In genomic region chr2:85310330-85310729, GRCh38 we compare ENCODE assay signal across 15 cellular contexts. TPM values are rescaled to one million over a fixed set of nuclear protein-coding genes. Genes with fewer than 3 reads are reported as not detected.
DNase-seq lines count a peak whose midpoint lies in the region; ATAC-seq, FAIRE-seq and TF ChIP-seq lines count a peak whose summit lies in the region.
"Had no signal": no experiment of that assay in that cellular context is flagged by ENCODE, and none has a peak within 500 bp of the region (broad histone marks: within the 10 kb centered on the region; RNA-seq: fewer than 3 reads in every experiment).

No MANE protein-coding gene starts in this region.

- TF ChIP-seq EP300 in HepG2 (IDR thresholded peaks at IDR 0.05; ENCODE audit: low read depth in 2 of 2, low read length in 2 of 2), result no peak
- no peak for TF ChIP-seq EP300 in HepG2 (CRISPR knock-in tag; IDR thresholded peaks at IDR 0.05; ENCODE audit: borderline replicate concordance)

- H3K27me3 ChIP-seq in HepG2 (ENCODE audit: control insufficient read depth in 1 of 2, insufficient read depth in 2 of 2, low read length in 2 of 2) (no peaks in the 10 kb centered on the region), right lobe of liver (no peaks in the 10 kb centered on the region), uterus (no peaks in the 10 kb centered on the region)
- no peaks in the 10 kb centered on the region for H3K27me3 ChIP-seq in effector memory CD4-positive, alpha-beta T cell (replicated peaks; ENCODE audit: control insufficient read depth, insufficient read depth, low read length, poor library complexity, severe bottlenecking)
- H3K27me3 ChIP-seq: colonic mucosa, heart left ventricle, Peyer's patch had no signal

- intact Hi-C loops in HepG2 (cut with micrococcal nuclease; ENCODE audit: unreplicated experiment), result no loop called here
- intact Hi-C loops in right lobe of liver (cut with DNase I), result no loop called here
- intact Hi-C loops in uterus (cut with DNase I; ENCODE audit: low total_unique reads), result no loop called here

- DNase-seq in HepG2 (ENCODE audit: low spot score), result no peak
- DNase-seq in right lobe of liver, result no peak
- no peak for DNase-seq in effector memory CD4-positive, alpha-beta T cell
- DNase-seq in uterus, result no peak
- no peak for DNase-seq in HCEC 1CT
- no peak for DNase-seq in iPS-NIHi11 (ENCODE audit: low spot score)
- DNase-seq in NCI-H2107 (lab: John Stamatoyannopoulos, UW), result no peak
- DNase-seq: activated CD4-positive, alpha-beta T cell treated with anti-CD3 and anti-CD28 coated beads, Interleukin-2, amount 50 U/mL, for 48 hours; colonic mucosa; heart left ventricle; NCI-H1436 had no signal

- no peaks in the 10 kb centered on the region for H4K20me1 ChIP-seq in HepG2 (ENCODE audit: insufficient read depth, low read length)

- no peaks in the 10 kb centered on the region for H3K9me3 ChIP-seq in HepG2 (ENCODE audit: low read length)
- no peaks in the 10 kb centered on the region for H3K9me3 ChIP-seq in right lobe of liver
- no peaks in the 10 kb centered on the region for H3K9me3 ChIP-seq in effector memory CD4-positive, alpha-beta T cell (ENCODE audit: control insufficient read depth, low read length)
- no peaks in the 10 kb centered on the region for H3K9me3 ChIP-seq in uterus
- H3K9me3 ChIP-seq: colonic mucosa, heart left ventricle, Peyer's patch had no signal

- CTCF ChIA-PET in HepG2 (lab: Yijun Ruan, JAX; ENCODE audit: low intra/inter-chr PET ratio, low total read pairs), result no interaction called here

- no peak for ATAC-seq in HepG2
- no peak for ATAC-seq in right lobe of liver
- peak; percentile 54 for ATAC-seq in HG03095 (IDR thresholded peaks at IDR 0.05; ENCODE audit: unreplicated experiment)

- TF ChIP-seq RAD21 in HepG2 (CRISPR knock-in tag; IDR thresholded peaks at IDR 0.05), result no peak

- POLR2A ChIA-PET in HepG2 (lab: Yijun Ruan, JAX), result interaction anchor here (2.6 to 3.0 kb wide), 2 partner anchors 9 to 14 kb away, joined by 23 to 28 read pairs; no protein-coding TSS in a partner anchor

- H3K4me1 ChIP-seq in HepG2 (ENCODE audit: insufficient read depth, low read length) (peaks cover 78% of the 10 kb centered on the region), right lobe of liver (peaks cover 0 to 33% (median 15%) of the 10 kb centered on the region in 4 donors), uterus (peaks cover 0 to 10% of the 10 kb centered on the region in 2 donors)
- H3K4me1 ChIP-seq in effector memory CD4-positive, alpha-beta T cell (ENCODE audit: control insufficient read depth, insufficient read depth, low read length, poor library complexity, severe bottlenecking), result peaks cover 21% of the 10 kb centered on the region
- H3K4me1 ChIP-seq: parathyroid adenoma had no signal

- no peak for TF ChIP-seq POLR2A in HepG2 (IDR thresholded peaks at IDR 0.05; ENCODE audit: insufficient read depth in 1 of 2, low read depth in 2 of 2, low read length in 2 of 2)
- no peak for TF ChIP-seq POLR2A in right lobe of liver (IDR thresholded peaks at IDR 0.05)
- no peak for TF ChIP-seq POLR2A in uterus (IDR thresholded peaks at IDR 0.05)

- H3K27ac ChIP-seq in HepG2 (ENCODE audit: extremely low read length, insufficient read depth, low read length) (no peak overlapping the region), right lobe of liver (no peak overlapping the region), uterus (peak overlapping the region; percentile 57 to 64)
- peak overlapping the region; percentile 58 for H3K27ac ChIP-seq in effector memory CD4-positive, alpha-beta T cell (ENCODE audit: insufficient read depth, low read length, poor library complexity, severe bottlenecking)
- H3K27ac ChIP-seq: C4-2B, colonic mucosa, parathyroid adenoma had no signal

- H3K4me2 ChIP-seq in HepG2 (ENCODE audit: low read depth, low read length), result no peak overlapping the region

- H3K4me3 ChIP-seq in HepG2 (replicated peaks in 1 of 3; ENCODE audit: insufficient read depth in 1 of 3, low read depth in 2 of 3, low read length in 3 of 3) (no peak overlapping the region), right lobe of liver (no peak overlapping the region), uterus (no peak overlapping the region)
- H3K4me3 ChIP-seq in effector memory CD4-positive, alpha-beta T cell (ENCODE audit: insufficient read depth, low read depth, low read length, poor library complexity, severe bottlenecking), result no peak overlapping the region
- H3K4me3 ChIP-seq: colonic mucosa had no signal

- in situ Hi-C loops in HepG2 (cut with HindIII; ENCODE audit: extremely low pct_ligation_motif_present, low pct_unique_long_range_greater_than_20kb), result no loop called here

- no peak for FAIRE-seq in HepG2 (lab: Jason Lieb, UNC)

- no peak overlapping the region for H3K9ac ChIP-seq in HepG2 (ENCODE audit: insufficient read depth, low read depth, low read length)
- H3K9ac ChIP-seq: parathyroid adenoma had no signal

- H3K79me2 ChIP-seq in HepG2 (ENCODE audit: insufficient read depth, low read length), result no peaks in the 10 kb centered on the region
- H3K79me2 ChIP-seq: parathyroid adenoma had no signal

- no peak for TF ChIP-seq CTCF in HepG2 (CRISPR knock-in tag; IDR thresholded peaks at IDR 0.05)
- TF ChIP-seq CTCF in right lobe of liver (IDR thresholded peaks at IDR 0.05), result no peak
- TF ChIP-seq CTCF in uterus (IDR thresholded peaks at IDR 0.05), result no peak

- H2AFZ ChIP-seq in HepG2 (ENCODE audit: low read length), result no peak overlapping the region
- H2AFZ ChIP-seq: parathyroid adenoma had no signal

- H3K36me3 ChIP-seq in HepG2 (replicated peaks in 1 of 2; ENCODE audit: control insufficient read depth in 1 of 2, insufficient read depth in 2 of 2, low read length in 2 of 2) (peaks cover 3 to 12% of the 10 kb centered on the region in 2 experiments; a peak in 2 of 5 replicates), right lobe of liver (peaks cover 0 to 10% (median 0%) of the 10 kb centered on the region in 4 donors), uterus (no peaks in the 10 kb centered on the region)
- peaks cover 8% of the 10 kb centered on the region for H3K36me3 ChIP-seq in effector memory CD4-positive, alpha-beta T cell (ENCODE audit: control insufficient read depth, insufficient read depth, low read length)
- H3K36me3 ChIP-seq: colonic mucosa had no signal

- WGBS in HepG2 (ENCODE audit: low lambda C conversion rate), result 84% methylated on average over 3 of the region's 3 CpGs
- 90% methylated on average over 3 of the region's 3 CpGs for WGBS in right lobe of liver (ENCODE audit: insufficient coverage, low coverage, low lambda C conversion rate, missing lambda C conversion rate)

- no TSS peak for BruUV-seq in HepG2 (replicated peaks; lab: Mats Ljungman, UMichigan)

RNA-seq across cellular contexts. Expression of gene TGOLN2, which starts 17.5 kb away (rescaled TPM):
- 62.5 and 99.6 TPM in 2 replicates for total RNA-seq in HepG2 (2016; rRNA removed; fragmentation: Illumina TruSeq; extraction: Trizol)
- total RNA-seq in HepG2 (2016; cell fraction: cytosol; rRNA removed; fragmentation: Illumina TruSeq; extraction: Trizol; ENCODE audit: low read depth), result 10.8 and 10.9 TPM in 2 replicates
- 56.7 and 97.1 TPM in 2 replicates for total RNA-seq in HepG2 (2016; cell fraction: insoluble cytoplasmic fraction; rRNA removed; fragmentation: Illumina TruSeq; extraction: Trizol)
- 20.9 and 22.6 TPM in 2 replicates for total RNA-seq in HepG2 (2016; cell fraction: membrane; rRNA removed; fragmentation: Illumina TruSeq; extraction: Trizol)
- 124 and 151 TPM in 2 replicates for total RNA-seq in HepG2 (2016; cell fraction: nucleus; rRNA removed; fragmentation: Illumina TruSeq; extraction: Trizol)
- polyA plus RNA-seq in HepG2 (2011; rRNA removed), result 143 and 155 TPM in 2 replicates
- 88.2 and 122 TPM in 2 replicates for polyA plus RNA-seq in HepG2 (2011; cell fraction: cytosol; rRNA removed)
- polyA plus RNA-seq in HepG2 (2011; cell fraction: nucleus; rRNA removed), result 116 and 157 TPM in 2 replicates
- polyA plus RNA-seq in HepG2 (2012), result 86.0 and 95.7 TPM in 2 replicates
- 4.3 and 4.5 TPM in 2 replicates for polyA plus RNA-seq in HepG2 (2016; cell fraction: cytosol; fragmentation: Illumina TruSeq; extraction: Trizol; ENCODE audit: low read depth)
- polyA plus RNA-seq in HepG2 (2016; cell fraction: insoluble cytoplasmic fraction; fragmentation: Illumina TruSeq; extraction: Trizol; ENCODE audit: low read depth), result 51.8 and 59.4 TPM in 2 replicates
- polyA plus RNA-seq in HepG2 (2016; cell fraction: membrane; fragmentation: Illumina TruSeq; extraction: Trizol; ENCODE audit: low read depth), result 10.0 and 10.7 TPM in 2 replicates
- polyA plus RNA-seq in HepG2 (2016; cell fraction: nucleus; fragmentation: Illumina TruSeq; extraction: Trizol; ENCODE audit: insufficient read depth, low read depth), result 170 and 178 TPM in 2 replicates
- 35.4 and 110 TPM in 2 replicates for polyA minus RNA-seq in HepG2 (2011; rRNA and poly(A)+ RNA removed; ENCODE audit: low replicate concordance)
- 83.6 and 87.9 TPM in 2 replicates for polyA minus RNA-seq in HepG2 (2011; cell fraction: cytosol; rRNA and poly(A)+ RNA removed)
- polyA minus RNA-seq in HepG2 (2011; cell fraction: nucleus; rRNA and poly(A)+ RNA removed), result 120 and 144 TPM in 2 replicates
- total RNA-seq in right lobe of liver, result 100 to 1,000 TPM in 5 of 6 experiments, 10 to 100 TPM in 1; 85.7 to 153 (median 121) TPM
- 100 to 1,000 TPM in 1 of 4 donors, 10 to 100 TPM in 3; 62.0 to 106 (median 89.4) TPM for total RNA-seq in uterus

RNA-seq across cellular contexts. Expression of gene RETSAT, which starts 44.0 kb away (rescaled TPM):
- total RNA-seq in HepG2 (2016; rRNA removed; fragmentation: Illumina TruSeq; extraction: Trizol) (17.2 and 46.7 TPM in 2 replicates), right lobe of liver (100 to 1,000 TPM in 4 of 6 experiments, 10 to 100 TPM in 2; 70.3 to 112 (median 105) TPM), uterus (10 to 100 TPM; 28.0 to 34.1 (median 31.9) TPM)
- total RNA-seq in HepG2 (2016; cell fraction: cytosol; rRNA removed; fragmentation: Illumina TruSeq; extraction: Trizol; ENCODE audit: low read depth), result 10.9 and 12.3 TPM in 2 replicates
- 18.1 and 44.6 TPM in 2 replicates for total RNA-seq in HepG2 (2016; cell fraction: insoluble cytoplasmic fraction; rRNA removed; fragmentation: Illumina TruSeq; extraction: Trizol)
- total RNA-seq in HepG2 (2016; cell fraction: membrane; rRNA removed; fragmentation: Illumina TruSeq; extraction: Trizol), result 15.7 and 17.3 TPM in 2 replicates
- total RNA-seq in HepG2 (2016; cell fraction: nucleus; rRNA removed; fragmentation: Illumina TruSeq; extraction: Trizol), result 50.8 and 58.5 TPM in 2 replicates
- 61.0 and 88.0 TPM in 2 replicates for polyA plus RNA-seq in HepG2 (2011; rRNA removed)
- 45.6 and 61.3 TPM in 2 replicates for polyA plus RNA-seq in HepG2 (2011; cell fraction: cytosol; rRNA removed)
- polyA plus RNA-seq in HepG2 (2011; cell fraction: nucleus; rRNA removed), result 145 and 168 TPM in 2 replicates
- polyA plus RNA-seq in HepG2 (2012), result 76.9 and 78.5 TPM in 2 replicates
- polyA plus RNA-seq in HepG2 (2016; cell fraction: cytosol; fragmentation: Illumina TruSeq; extraction: Trizol; ENCODE audit: low read depth), result 4.6 and 4.8 TPM in 2 replicates
- polyA plus RNA-seq in HepG2 (2016; cell fraction: insoluble cytoplasmic fraction; fragmentation: Illumina TruSeq; extraction: Trizol; ENCODE audit: low read depth), result 15.6 and 17.6 TPM in 2 replicates
- 9.2 and 10.8 TPM in 2 replicates for polyA plus RNA-seq in HepG2 (2016; cell fraction: membrane; fragmentation: Illumina TruSeq; extraction: Trizol; ENCODE audit: low read depth)
- 96.7 and 99.7 TPM in 2 replicates for polyA plus RNA-seq in HepG2 (2016; cell fraction: nucleus; fragmentation: Illumina TruSeq; extraction: Trizol; ENCODE audit: insufficient read depth, low read depth)
- 163 and 207 TPM in 2 replicates for polyA minus RNA-seq in HepG2 (2011; rRNA and poly(A)+ RNA removed; ENCODE audit: low replicate concordance)
- polyA minus RNA-seq in HepG2 (2011; cell fraction: cytosol; rRNA and poly(A)+ RNA removed), result 39.9 and 52.7 TPM in 2 replicates
- polyA minus RNA-seq in HepG2 (2011; cell fraction: nucleus; rRNA and poly(A)+ RNA removed), result 60.9 and 82.7 TPM in 2 replicates

RNA-seq across cellular contexts. Expression of gene ELMOD3, which starts 44.2 kb away (rescaled TPM):
- total RNA-seq in HepG2 (2016; rRNA removed; fragmentation: Illumina TruSeq; extraction: Trizol), result 10.3 and 13.3 TPM in 2 replicates
- 6.9 and 7.5 TPM in 2 replicates for total RNA-seq in HepG2 (2016; cell fraction: cytosol; rRNA removed; fragmentation: Illumina TruSeq; extraction: Trizol; ENCODE audit: low read depth)
- total RNA-seq in HepG2 (2016; cell fraction: insoluble cytoplasmic fraction; rRNA removed; fragmentation: Illumina TruSeq; extraction: Trizol), result 10.3 and 15.0 TPM in 2 replicates
- 8.8 and 9.5 TPM in 2 replicates for total RNA-seq in HepG2 (2016; cell fraction: membrane; rRNA removed; fragmentation: Illumina TruSeq; extraction: Trizol)
- total RNA-seq in HepG2 (2016; cell fraction: nucleus; rRNA removed; fragmentation: Illumina TruSeq; extraction: Trizol), result 16.6 and 22.7 TPM in 2 replicates
- 19.5 and 21.4 TPM in 2 replicates for polyA plus RNA-seq in HepG2 (2011; rRNA removed)
- 11.0 and 11.1 TPM in 2 replicates for polyA plus RNA-seq in HepG2 (2011; cell fraction: cytosol; rRNA removed)
- 56.3 and 61.9 TPM in 2 replicates for polyA plus RNA-seq in HepG2 (2011; cell fraction: nucleus; rRNA removed)
- polyA plus RNA-seq in HepG2 (2012), result 9.6 and 10.3 TPM in 2 replicates
- 2.4 and 3.2 TPM in 2 replicates for polyA plus RNA-seq in HepG2 (2016; cell fraction: cytosol; fragmentation: Illumina TruSeq; extraction: Trizol; ENCODE audit: low read depth)
- 9.4 TPM in 2 replicates for polyA plus RNA-seq in HepG2 (2016; cell fraction: insoluble cytoplasmic fraction; fragmentation: Illumina TruSeq; extraction: Trizol; ENCODE audit: low read depth)
- 6.4 and 6.6 TPM in 2 replicates for polyA plus RNA-seq in HepG2 (2016; cell fraction: membrane; fragmentation: Illumina TruSeq; extraction: Trizol; ENCODE audit: low read depth)
- 34.9 and 37.5 TPM in 2 replicates for polyA plus RNA-seq in HepG2 (2016; cell fraction: nucleus; fragmentation: Illumina TruSeq; extraction: Trizol; ENCODE audit: insufficient read depth, low read depth)
- 14.8 and 18.1 TPM in 2 replicates for polyA minus RNA-seq in HepG2 (2011; rRNA and poly(A)+ RNA removed; ENCODE audit: low replicate concordance)
- polyA minus RNA-seq in HepG2 (2011; cell fraction: cytosol; rRNA and poly(A)+ RNA removed), result 3.2 and 4.1 TPM in 2 replicates
- 19.1 and 24.5 TPM in 2 replicates for polyA minus RNA-seq in HepG2 (2011; cell fraction: nucleus; rRNA and poly(A)+ RNA removed)
- 10 to 100 TPM in 3 of 6 experiments, 1 to 10 TPM in 3; 7.4 to 12.8 (median 9.5) TPM for total RNA-seq in right lobe of liver
- total RNA-seq in uterus, result 10 to 100 TPM; 12.8 to 45.3 (median 21.0) TPM

Comparison
In these comparisons a context has a peak if more than half of its experiments do, and no peak if none do; other contexts are left out.
1. H3K27ac ChIP-seq: peak in effector memory CD4-positive, alpha-beta T cell (single experiment) and uterus (2 of 2); none in HepG2 (single experiment) and right lobe of liver (0 of 3).